12 cellular contexts compared by ENCODE assay signal in the genomic region with DNA sequence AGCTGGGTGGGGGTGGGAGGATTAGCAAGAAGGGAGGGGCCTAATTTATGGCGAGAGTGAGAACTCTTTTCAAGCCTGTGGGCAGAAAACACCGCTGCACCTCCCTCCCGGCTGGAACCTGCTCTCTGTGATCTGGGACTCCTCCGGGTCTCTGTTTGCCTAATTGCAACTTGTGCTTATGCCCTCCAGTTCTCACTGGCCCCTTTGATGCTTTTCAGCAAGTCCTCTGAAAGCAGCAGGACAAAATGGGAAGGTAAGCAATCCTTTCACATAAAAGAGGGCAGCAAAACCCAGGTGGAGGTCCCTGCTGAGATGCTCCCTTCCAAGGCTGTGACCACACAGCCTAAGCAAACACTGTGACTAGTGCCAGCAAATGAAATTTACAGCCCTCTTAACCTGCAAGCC.
DNase-seq lines count a peak whose midpoint lies in the region; ATAC-seq and TF ChIP-seq lines count a peak whose summit lies in the region.
"Had no signal": no experiment of that assay in that cellular context is flagged by ENCODE, and none has a peak within 500 bp of the region (broad histone marks: within the 10 kb centered on the region; RNA-seq: fewer than 3 reads in every experiment).

No MANE protein-coding gene starts in this region.

- H3K4me3 ChIP-seq in HEK293 (ENCODE audit: low read depth, low read length) (no peak overlapping the region; the same call in 1 of the 2 replicates), epithelial cell of esophagus (ENCODE audit: low read length) (no peak overlapping the region)
- H3K4me3 ChIP-seq: cardiac muscle cell, K562, SJCRH30 had no signal

- peak; percentile 96 for DNase-seq in NCI-H345 (lab: John Stamatoyannopoulos, UW)
- peak; percentile 13 for DNase-seq in epithelial cell of esophagus (ENCODE audit: low read depth)
- DNase-seq in amygdala (lab: John Stamatoyannopoulos, UW): no peak
- DNase-seq: foreskin fibroblast had no signal

- H3K36me3 ChIP-seq in HEK293 (ENCODE audit: control insufficient read depth in 2 of 2, insufficient read depth in 1 of 2, low read length in 2 of 2): no peaks in the 10 kb centered on the region
- H3K36me3 ChIP-seq: cardiac muscle cell, SJCRH30 had no signal

- H3K9me3 ChIP-seq in HEK293 (ENCODE audit: control insufficient read depth, insufficient read depth, low read depth, low read length): no peaks in the 10 kb centered on the region
- H3K9me3 ChIP-seq: SJCRH30 had no signal

- CTCF ChIA-PET in HEK293 (lab: Yijun Ruan, JAX): interaction anchor here (0.6 kb wide), 1 partner anchor 205 kb away, joined by 4 read pairs; no protein-coding TSS in a partner anchor

- H3K4me1 ChIP-seq in HEK293 (ENCODE audit: control insufficient read depth, insufficient read depth, low read length): peaks cover 12% of the 10 kb centered on the region

- H3K27ac ChIP-seq in 22Rv1 (peak overlapping the region; percentile 62), HEK293 (ENCODE audit: extremely low read depth, low read depth, low read length) (peak overlapping the region; percentile 71; the same call in 1 of the 2 replicates)
- H3K27ac ChIP-seq: cardiac muscle cell, SJCRH30 had no signal

- TF ChIP-seq CTCF in 22Rv1 (IDR thresholded peaks at IDR 0.05) (no peak), HEK293 (tag by site-specific recombination; IDR thresholded peaks at IDR 0.05) (no peak), epithelial cell of esophagus (IDR thresholded peaks at IDR 0.05; ENCODE audit: insufficient read depth, low read depth, low read length, missing control alignments) (no peak)

- ATAC-seq in HG03354 (IDR thresholded peaks at IDR 0.05; ENCODE audit: poor library complexity, severe bottlenecking, unreplicated experiment) (no peak), GM21576 (IDR thresholded peaks at IDR 0.05; ENCODE audit: unreplicated experiment) (no peak), GM19023 (IDR thresholded peaks at IDR 0.05; ENCODE audit: unreplicated experiment) (no peak)
- ATAC-seq: K562 had no signal

- POLR2A ChIA-PET in HEK293 (lab: Yijun Ruan, JAX): no interaction called here

TF ChIP-seq in HEK293, 187 proteins besides CTCF, POLR2A, EP300 and RAD21 (continues in another document):
- 0 out of 2 replicates have a peak, but pooled peaks have one; percentile 6 for TF ChIP-seq ZNF596 (tag by site-specific recombination; IDR thresholded peaks at IDR 0.05)
- TF ChIP-seq, protein P1, sequence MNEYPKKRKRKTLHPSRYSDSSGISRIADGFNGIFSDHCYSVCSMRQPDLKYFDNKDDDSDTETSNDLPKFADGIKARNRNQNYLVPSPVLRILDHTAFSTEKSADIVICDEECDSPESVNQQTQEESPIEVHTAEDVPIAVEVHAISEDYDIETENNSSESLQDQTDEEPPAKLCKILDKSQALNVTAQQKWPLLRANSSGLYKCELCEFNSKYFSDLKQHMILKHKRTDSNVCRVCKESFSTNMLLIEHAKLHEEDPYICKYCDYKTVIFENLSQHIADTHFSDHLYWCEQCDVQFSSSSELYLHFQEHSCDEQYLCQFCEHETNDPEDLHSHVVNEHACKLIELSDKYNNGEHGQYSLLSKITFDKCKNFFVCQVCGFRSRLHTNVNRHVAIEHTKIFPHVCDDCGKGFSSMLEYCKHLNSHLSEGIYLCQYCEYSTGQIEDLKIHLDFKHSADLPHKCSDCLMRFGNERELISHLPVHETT (tag by site-specific recombination; IDR thresholded peaks at IDR 0.05): no peak
- peak; percentile 47 for TF ChIP-seq ZNF341 (tag by site-specific recombination; IDR thresholded peaks at IDR 0.05; ENCODE audit: low read depth)
- peak; percentile 40; the same call in 1 of the 2 replicates for TF ChIP-seq WT1 (tag by site-specific recombination; IDR thresholded peaks at IDR 0.05)
- no peak for TF ChIP-seq ZNF629 (tag by site-specific recombination; IDR thresholded peaks at IDR 0.05)
- TF ChIP-seq, protein P2, sequence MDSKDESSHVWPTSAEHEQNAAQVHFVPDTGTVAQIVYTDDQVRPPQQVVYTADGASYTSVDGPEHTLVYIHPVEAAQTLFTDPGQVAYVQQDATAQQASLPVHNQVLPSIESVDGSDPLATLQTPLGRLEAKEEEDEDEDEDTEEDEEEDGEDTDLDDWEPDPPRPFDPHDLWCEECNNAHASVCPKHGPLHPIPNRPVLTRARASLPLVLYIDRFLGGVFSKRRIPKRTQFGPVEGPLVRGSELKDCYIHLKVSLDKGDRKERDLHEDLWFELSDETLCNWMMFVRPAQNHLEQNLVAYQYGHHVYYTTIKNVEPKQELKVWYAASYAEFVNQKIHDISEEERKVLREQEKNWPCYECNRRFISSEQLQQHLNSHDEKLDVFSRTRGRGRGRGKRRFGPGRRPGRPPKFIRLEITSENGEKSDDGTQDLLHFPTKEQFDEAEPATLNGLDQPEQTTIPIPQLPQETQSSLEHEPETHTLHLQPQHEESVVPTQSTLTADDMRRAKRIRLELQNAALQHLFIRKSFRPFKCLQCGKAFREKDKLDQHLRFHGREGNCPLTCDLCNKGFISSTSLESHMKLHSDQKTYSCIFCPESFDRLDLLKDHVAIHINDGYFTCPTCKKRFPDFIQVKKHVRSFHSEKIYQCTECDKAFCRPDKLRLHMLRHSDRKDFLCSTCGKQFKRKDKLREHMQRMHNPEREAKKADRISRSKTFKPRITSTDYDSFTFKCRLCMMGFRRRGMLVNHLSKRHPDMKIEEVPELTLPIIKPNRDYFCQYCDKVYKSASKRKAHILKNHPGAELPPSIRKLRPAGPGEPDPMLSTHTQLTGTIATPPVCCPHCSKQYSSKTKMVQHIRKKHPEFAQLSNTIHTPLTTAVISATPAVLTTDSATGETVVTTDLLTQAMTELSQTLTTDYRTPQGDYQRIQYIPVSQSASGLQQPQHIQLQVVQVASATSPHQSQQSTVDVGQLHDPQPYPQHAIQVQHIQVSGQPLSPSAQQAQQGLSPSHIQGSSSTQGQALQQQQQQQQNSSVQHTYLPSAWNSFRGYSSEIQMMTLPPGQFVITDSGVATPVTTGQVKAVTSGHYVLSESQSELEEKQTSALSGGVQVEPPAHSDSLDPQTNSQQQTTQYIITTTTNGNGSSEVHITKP (tag by site-specific recombination; IDR thresholded peaks at IDR 0.05): peak; percentile 64
- TF ChIP-seq GLIS1 (tag by site-specific recombination; IDR thresholded peaks at IDR 0.05): peak; percentile 90
- TF ChIP-seq, protein P3, sequence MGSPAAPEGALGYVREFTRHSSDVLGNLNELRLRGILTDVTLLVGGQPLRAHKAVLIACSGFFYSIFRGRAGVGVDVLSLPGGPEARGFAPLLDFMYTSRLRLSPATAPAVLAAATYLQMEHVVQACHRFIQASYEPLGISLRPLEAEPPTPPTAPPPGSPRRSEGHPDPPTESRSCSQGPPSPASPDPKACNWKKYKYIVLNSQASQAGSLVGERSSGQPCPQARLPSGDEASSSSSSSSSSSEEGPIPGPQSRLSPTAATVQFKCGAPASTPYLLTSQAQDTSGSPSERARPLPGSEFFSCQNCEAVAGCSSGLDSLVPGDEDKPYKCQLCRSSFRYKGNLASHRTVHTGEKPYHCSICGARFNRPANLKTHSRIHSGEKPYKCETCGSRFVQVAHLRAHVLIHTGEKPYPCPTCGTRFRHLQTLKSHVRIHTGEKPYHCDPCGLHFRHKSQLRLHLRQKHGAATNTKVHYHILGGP (tag by site-specific recombination; IDR thresholded peaks at IDR 0.05): no peak
- TF ChIP-seq ZBTB17 (tag by site-specific recombination; IDR thresholded peaks at IDR 0.05): 0 out of 2 replicates have a peak, but pooled peaks have one; percentile 17
- TF ChIP-seq ZNF433 (tag by site-specific recombination; IDR thresholded peaks at IDR 0.05; ENCODE audit: low read depth): no peak
- TF ChIP-seq, protein P4, sequence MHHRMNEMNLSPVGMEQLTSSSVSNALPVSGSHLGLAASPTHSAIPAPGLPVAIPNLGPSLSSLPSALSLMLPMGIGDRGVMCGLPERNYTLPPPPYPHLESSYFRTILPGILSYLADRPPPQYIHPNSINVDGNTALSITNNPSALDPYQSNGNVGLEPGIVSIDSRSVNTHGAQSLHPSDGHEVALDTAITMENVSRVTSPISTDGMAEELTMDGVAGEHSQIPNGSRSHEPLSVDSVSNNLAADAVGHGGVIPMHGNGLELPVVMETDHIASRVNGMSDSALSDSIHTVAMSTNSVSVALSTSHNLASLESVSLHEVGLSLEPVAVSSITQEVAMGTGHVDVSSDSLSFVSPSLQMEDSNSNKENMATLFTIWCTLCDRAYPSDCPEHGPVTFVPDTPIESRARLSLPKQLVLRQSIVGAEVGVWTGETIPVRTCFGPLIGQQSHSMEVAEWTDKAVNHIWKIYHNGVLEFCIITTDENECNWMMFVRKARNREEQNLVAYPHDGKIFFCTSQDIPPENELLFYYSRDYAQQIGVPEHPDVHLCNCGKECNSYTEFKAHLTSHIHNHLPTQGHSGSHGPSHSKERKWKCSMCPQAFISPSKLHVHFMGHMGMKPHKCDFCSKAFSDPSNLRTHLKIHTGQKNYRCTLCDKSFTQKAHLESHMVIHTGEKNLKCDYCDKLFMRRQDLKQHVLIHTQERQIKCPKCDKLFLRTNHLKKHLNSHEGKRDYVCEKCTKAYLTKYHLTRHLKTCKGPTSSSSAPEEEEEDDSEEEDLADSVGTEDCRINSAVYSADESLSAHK (tag by site-specific recombination; IDR thresholded peaks at IDR 0.05): 0 out of 2 replicates have a peak, but pooled peaks have one; percentile 10
- TF ChIP-seq, protein P5, sequence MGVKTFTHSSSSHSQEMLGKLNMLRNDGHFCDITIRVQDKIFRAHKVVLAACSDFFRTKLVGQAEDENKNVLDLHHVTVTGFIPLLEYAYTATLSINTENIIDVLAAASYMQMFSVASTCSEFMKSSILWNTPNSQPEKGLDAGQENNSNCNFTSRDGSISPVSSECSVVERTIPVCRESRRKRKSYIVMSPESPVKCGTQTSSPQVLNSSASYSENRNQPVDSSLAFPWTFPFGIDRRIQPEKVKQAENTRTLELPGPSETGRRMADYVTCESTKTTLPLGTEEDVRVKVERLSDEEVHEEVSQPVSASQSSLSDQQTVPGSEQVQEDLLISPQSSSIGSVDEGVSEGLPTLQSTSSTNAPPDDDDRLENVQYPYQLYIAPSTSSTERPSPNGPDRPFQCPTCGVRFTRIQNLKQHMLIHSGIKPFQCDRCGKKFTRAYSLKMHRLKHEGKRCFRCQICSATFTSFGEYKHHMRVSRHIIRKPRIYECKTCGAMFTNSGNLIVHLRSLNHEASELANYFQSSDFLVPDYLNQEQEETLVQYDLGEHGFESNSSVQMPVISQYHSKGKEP (tag by site-specific recombination; IDR thresholded peaks at IDR 0.05): peak; percentile 34; the same call in 1 of the 2 replicates
- peak; percentile 33; the same call in 1 of the 2 replicates for TF ChIP-seq ZXDB (tag by site-specific recombination; IDR thresholded peaks at IDR 0.05)
- TF ChIP-seq HOXC10 (CRISPR knock-in tag; IDR thresholded peaks at IDR 0.05): no peak
- 0 out of 2 replicates have a peak, but pooled peaks have one; percentile 16 for TF ChIP-seq ZSCAN30 (tag by site-specific recombination; IDR thresholded peaks at IDR 0.05)
- peak; percentile 62 for TF ChIP-seq FEZF1 (tag by site-specific recombination; IDR thresholded peaks at IDR 0.05)

Comparison
In these comparisons a context has a peak if more than half of its experiments do, and no peak if none do; other contexts are left out.
1. DNase-seq: peak in NCI-H345 (single experiment) and epithelial cell of esophagus (single experiment); none in amygdala (0 of 56).